1 cellular context compared by ENCODE assay signal in the genomic region with DNA sequence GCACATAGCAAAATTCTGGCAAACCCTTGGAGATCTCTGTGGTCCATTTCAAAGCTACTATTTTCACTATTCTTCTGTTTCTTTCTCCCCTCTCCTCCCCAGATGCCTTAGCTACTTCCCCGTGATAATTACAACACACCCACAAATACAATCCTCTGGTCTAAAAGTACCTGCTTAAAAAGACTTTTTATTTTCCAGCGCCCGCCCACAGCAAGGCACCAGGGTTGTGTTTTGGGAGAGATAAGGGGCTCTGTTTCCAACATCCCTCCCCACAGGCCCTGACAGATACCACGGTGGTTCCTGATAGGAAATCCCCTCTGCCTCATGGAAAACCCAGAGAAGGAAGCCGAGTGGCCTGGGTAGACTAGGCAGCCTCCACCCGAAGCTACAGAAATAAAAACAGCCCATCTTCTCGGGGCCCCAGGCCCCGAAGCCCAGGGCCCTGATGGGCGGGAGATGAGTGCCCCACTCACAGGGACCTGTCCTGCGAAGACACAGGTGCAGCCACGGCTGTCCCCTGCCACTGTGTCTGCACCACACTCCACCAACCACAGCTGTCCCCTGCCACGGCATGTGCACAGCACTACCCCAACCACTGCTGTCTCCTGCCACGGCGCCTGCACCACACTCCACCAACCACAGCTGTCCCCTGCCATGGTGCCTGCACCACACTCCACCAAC.
A peak's percentile ranks its signal among the peaks of the same experiment; 100 is the strongest.
TF ChIP-seq lines count a peak whose summit lies in the region.

No MANE protein-coding gene starts in this region.

TF ChIP-seq in K562, 482 proteins besides CTCF, POLR2A, EP300 and RAD21 (continued from another document and continues in another):
- TF ChIP-seq, protein P1, sequence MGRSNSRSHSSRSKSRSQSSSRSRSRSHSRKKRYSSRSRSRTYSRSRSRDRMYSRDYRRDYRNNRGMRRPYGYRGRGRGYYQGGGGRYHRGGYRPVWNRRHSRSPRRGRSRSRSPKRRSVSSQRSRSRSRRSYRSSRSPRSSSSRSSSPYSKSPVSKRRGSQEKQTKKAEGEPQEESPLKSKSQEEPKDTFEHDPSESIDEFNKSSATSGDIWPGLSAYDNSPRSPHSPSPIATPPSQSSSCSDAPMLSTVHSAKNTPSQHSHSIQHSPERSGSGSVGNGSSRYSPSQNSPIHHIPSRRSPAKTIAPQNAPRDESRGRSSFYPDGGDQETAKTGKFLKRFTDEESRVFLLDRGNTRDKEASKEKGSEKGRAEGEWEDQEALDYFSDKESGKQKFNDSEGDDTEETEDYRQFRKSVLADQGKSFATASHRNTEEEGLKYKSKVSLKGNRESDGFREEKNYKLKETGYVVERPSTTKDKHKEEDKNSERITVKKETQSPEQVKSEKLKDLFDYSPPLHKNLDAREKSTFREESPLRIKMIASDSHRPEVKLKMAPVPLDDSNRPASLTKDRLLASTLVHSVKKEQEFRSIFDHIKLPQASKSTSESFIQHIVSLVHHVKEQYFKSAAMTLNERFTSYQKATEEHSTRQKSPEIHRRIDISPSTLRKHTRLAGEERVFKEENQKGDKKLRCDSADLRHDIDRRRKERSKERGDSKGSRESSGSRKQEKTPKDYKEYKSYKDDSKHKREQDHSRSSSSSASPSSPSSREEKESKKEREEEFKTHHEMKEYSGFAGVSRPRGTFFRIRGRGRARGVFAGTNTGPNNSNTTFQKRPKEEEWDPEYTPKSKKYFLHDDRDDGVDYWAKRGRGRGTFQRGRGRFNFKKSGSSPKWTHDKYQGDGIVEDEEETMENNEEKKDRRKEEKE (IDR thresholded peaks at IDR 0.05; ENCODE audit: borderline replicate concordance in 1 of 2, control insufficient read depth in 1 of 2, low read depth in 2 of 2, low read length in 1 of 2) = no peak
- no peak for TF ChIP-seq NR2C1 (IDR thresholded peaks at IDR 0.05)
- no peak for TF ChIP-seq NR2C1 (tag; IDR thresholded peaks at IDR 0.05)
- peak; percentile 62 for TF ChIP-seq RBFOX2 (IDR thresholded peaks at IDR 0.05; ENCODE audit: low read depth, low read length)
- no peak; the same call in 1 of the 2 replicates for TF ChIP-seq EP400 (IDR thresholded peaks at IDR 0.05)
- peak; percentile 13; the same call in 1 of the 2 replicates for TF ChIP-seq FOXJ2 (tag; IDR thresholded peaks at IDR 0.05)
- TF ChIP-seq ZNF124 (CRISPR knock-in tag; IDR thresholded peaks at IDR 0.05) = no peak
- peak; percentile 50; the same call in 1 of the 2 replicates for TF ChIP-seq CXXC5 (CRISPR knock-in tag; IDR thresholded peaks at IDR 0.05)
- TF ChIP-seq NR2C2 (CRISPR knock-in tag; IDR thresholded peaks at IDR 0.05) = no peak
- TF ChIP-seq NR2C2 (tag; IDR thresholded peaks at IDR 0.05) = no peak
- TF ChIP-seq, protein P2, sequence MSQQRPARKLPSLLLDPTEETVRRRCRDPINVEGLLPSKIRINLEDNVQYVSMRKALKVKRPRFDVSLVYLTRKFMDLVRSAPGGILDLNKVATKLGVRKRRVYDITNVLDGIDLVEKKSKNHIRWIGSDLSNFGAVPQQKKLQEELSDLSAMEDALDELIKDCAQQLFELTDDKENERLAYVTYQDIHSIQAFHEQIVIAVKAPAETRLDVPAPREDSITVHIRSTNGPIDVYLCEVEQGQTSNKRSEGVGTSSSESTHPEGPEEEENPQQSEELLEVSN (IDR thresholded peaks at IDR 0.05; ENCODE audit: borderline replicate concordance in 1 of 2, extremely low read depth in 1 of 2, insufficient read depth in 1 of 2, insufficient read length in 1 of 2, low read depth in 1 of 2, low read length in 1 of 2, poor library complexity in 1 of 2, severe bottlenecking in 1 of 2) = peak; percentile 61 to 64
- TF ChIP-seq RBBP5 (IDR thresholded peaks at IDR 0.05; ENCODE audit: borderline replicate concordance, insufficient read depth, low read length, poor library complexity, severe bottlenecking) = peak; percentile 38
- TF ChIP-seq, protein P3, sequence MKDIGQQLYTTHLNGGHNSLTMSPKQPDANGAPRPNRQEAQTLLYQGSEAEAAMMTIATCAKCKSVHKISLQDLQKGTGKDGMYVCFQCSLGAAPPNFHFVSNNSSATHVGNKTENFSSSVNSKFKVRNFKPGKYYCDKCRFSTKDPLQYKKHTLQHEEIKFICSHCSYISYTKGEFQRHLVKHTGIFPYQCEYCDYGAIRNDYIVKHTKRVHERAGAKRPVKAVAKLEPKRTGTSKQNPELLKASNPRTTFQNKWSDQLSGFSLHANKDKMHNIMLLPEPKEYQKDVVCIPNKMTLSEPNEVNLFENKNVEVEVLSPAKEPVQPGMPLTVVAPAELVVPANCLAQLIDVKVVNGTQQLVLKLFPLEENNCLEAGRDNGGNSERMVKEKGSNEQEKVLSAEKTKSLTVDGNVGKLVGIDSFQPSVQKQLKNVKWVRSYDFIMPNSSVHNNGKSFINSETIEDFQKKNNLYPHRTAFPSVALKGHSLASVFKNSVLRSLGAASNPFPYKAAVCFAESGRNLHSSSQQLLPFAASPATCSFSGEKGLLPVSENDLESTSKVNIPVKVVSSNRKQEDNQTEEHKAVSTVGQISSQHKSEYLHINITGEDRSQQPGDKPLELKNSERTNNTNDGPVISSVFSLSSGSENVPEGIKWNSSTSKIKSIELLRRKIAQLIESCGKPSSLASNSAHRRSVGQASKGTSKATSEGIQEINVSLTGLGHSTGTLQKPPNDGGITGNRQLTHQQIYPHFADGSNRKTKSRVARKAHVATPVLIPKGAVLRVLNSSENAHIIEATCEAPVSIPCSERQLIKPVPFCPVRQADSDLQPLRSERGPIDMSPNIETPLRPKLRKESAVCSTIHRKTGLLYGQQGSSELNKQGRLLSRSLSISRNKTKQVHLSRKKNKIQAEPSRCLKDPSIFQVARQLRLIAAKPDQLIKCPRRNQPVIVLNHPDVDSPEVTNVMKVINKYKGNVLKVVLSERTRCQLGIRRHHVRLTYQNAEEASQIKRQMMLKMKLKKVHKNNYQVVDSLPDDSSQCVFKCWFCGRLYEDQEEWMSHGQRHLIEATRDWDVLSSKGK (CRISPR knock-in tag; IDR thresholded peaks at IDR 0.05) = no peak
- no peak; the same call in 1 of the 2 replicates for TF ChIP-seq GABPB1 (CRISPR knock-in tag; IDR thresholded peaks at IDR 0.05)
- no peak for TF ChIP-seq ZNF830 (CRISPR knock-in tag; IDR thresholded peaks at IDR 0.05)
- TF ChIP-seq, protein P4, sequence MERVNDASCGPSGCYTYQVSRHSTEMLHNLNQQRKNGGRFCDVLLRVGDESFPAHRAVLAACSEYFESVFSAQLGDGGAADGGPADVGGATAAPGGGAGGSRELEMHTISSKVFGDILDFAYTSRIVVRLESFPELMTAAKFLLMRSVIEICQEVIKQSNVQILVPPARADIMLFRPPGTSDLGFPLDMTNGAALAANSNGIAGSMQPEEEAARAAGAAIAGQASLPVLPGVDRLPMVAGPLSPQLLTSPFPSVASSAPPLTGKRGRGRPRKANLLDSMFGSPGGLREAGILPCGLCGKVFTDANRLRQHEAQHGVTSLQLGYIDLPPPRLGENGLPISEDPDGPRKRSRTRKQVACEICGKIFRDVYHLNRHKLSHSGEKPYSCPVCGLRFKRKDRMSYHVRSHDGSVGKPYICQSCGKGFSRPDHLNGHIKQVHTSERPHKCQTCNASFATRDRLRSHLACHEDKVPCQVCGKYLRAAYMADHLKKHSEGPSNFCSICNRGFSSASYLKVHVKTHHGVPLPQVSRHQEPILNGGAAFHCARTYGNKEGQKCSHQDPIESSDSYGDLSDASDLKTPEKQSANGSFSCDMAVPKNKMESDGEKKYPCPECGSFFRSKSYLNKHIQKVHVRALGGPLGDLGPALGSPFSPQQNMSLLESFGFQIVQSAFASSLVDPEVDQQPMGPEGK (CRISPR knock-in tag; IDR thresholded peaks at IDR 0.05; ENCODE audit: borderline replicate concordance) = no peak
- TF ChIP-seq SLC30A9 (CRISPR knock-in tag; IDR thresholded peaks at IDR 0.05) = no peak
- no peak for TF ChIP-seq NR2F6 (CRISPR knock-in tag; IDR thresholded peaks at IDR 0.05)
- TF ChIP-seq GATA2 (CRISPR knock-in tag; IDR thresholded peaks at IDR 0.05) = peak; percentile 74; the same call in 1 of the 2 replicates
- peak; percentile 86 for TF ChIP-seq EGR1 (conservative IDR thresholded peaks at IDR 0.05)
- peak in 1 of 2 experiments; percentile 81; a peak in 2 of 4 replicates for TF ChIP-seq ARNT (IDR thresholded peaks at IDR 0.05)
- TF ChIP-seq, protein P5, sequence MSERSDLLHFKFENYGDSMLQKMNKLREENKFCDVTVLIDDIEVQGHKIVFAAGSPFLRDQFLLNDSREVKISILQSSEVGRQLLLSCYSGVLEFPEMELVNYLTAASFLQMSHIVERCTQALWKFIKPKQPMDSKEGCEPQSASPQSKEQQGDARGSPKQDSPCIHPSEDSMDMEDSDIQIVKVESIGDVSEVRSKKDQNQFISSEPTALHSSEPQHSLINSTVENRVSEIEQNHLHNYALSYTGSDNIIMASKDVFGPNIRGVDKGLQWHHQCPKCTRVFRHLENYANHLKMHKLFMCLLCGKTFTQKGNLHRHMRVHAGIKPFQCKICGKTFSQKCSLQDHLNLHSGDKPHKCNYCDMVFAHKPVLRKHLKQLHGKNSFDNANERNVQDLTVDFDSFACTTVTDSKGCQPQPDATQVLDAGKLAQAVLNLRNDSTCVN (CRISPR knock-in tag; IDR thresholded peaks at IDR 0.05) = no peak
- TF ChIP-seq FOXM1 (IDR thresholded peaks at IDR 0.05; ENCODE audit: low read depth) = peak; percentile 78
- TF ChIP-seq FOXM1 (CRISPR knock-in tag; IDR thresholded peaks at IDR 0.05; ENCODE audit: low read depth) = no peak
- no peak for TF ChIP-seq CBX5 (IDR thresholded peaks at IDR 0.05; ENCODE audit: borderline replicate concordance, low read depth)
- TF ChIP-seq MBD2 (IDR thresholded peaks at IDR 0.05; ENCODE audit: borderline replicate concordance, low read depth) = peak; percentile 67
- TF ChIP-seq SMAD3 (CRISPR knock-in tag; conservative IDR thresholded peaks at IDR 0.05) = peak; percentile 9; the same call in 1 of the 2 replicates
- TF ChIP-seq MCM7 (IDR thresholded peaks at IDR 0.05) = no peak
- peak; percentile 93 for TF ChIP-seq TAL1 (IDR thresholded peaks at IDR 0.05)
- peak; percentile 3 for TF ChIP-seq KDM5B (IDR thresholded peaks at IDR 0.05; ENCODE audit: insufficient replicate concordance, low read depth, low read length)
- TF ChIP-seq MXI1 (IDR thresholded peaks at IDR 0.05; ENCODE audit: low read depth, low read length) = peak; percentile 54; the same call in 1 of the 2 replicates
- TF ChIP-seq, protein P6, sequence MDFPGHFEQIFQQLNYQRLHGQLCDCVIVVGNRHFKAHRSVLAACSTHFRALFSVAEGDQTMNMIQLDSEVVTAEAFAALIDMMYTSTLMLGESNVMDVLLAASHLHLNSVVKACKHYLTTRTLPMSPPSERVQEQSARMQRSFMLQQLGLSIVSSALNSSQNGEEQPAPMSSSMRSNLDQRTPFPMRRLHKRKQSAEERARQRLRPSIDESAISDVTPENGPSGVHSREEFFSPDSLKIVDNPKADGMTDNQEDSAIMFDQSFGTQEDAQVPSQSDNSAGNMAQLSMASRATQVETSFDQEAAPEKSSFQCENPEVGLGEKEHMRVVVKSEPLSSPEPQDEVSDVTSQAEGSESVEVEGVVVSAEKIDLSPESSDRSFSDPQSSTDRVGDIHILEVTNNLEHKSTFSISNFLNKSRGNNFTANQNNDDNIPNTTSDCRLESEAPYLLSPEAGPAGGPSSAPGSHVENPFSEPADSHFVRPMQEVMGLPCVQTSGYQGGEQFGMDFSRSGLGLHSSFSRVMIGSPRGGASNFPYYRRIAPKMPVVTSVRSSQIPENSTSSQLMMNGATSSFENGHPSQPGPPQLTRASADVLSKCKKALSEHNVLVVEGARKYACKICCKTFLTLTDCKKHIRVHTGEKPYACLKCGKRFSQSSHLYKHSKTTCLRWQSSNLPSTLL (IDR thresholded peaks at IDR 0.05) = no peak
- TF ChIP-seq NONO (IDR thresholded peaks at IDR 0.05; ENCODE audit: low read depth in 2 of 2, low read length in 1 of 2) = 0 out of 4 replicates have a peak, but pooled peaks of 1 of the 2 experiments have one; percentile 41
- peak; percentile 35 for TF ChIP-seq BRD9 (IDR thresholded peaks at IDR 0.05; ENCODE audit: low read depth, partially characterized antibody)
- peak; percentile 95 for TF ChIP-seq CBFA2T3 (IDR thresholded peaks at IDR 0.05)
- TF ChIP-seq, protein P7, sequence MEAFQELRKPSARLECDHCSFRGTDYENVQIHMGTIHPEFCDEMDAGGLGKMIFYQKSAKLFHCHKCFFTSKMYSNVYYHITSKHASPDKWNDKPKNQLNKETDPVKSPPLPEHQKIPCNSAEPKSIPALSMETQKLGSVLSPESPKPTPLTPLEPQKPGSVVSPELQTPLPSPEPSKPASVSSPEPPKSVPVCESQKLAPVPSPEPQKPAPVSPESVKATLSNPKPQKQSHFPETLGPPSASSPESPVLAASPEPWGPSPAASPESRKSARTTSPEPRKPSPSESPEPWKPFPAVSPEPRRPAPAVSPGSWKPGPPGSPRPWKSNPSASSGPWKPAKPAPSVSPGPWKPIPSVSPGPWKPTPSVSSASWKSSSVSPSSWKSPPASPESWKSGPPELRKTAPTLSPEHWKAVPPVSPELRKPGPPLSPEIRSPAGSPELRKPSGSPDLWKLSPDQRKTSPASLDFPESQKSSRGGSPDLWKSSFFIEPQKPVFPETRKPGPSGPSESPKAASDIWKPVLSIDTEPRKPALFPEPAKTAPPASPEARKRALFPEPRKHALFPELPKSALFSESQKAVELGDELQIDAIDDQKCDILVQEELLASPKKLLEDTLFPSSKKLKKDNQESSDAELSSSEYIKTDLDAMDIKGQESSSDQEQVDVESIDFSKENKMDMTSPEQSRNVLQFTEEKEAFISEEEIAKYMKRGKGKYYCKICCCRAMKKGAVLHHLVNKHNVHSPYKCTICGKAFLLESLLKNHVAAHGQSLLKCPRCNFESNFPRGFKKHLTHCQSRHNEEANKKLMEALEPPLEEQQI (IDR thresholded peaks at IDR 0.05) = no peak
- TF ChIP-seq HSF4 (CRISPR knock-in tag; IDR thresholded peaks at IDR 0.05; ENCODE audit: borderline replicate concordance) = peak; percentile 34
- TF ChIP-seq, protein P8, sequence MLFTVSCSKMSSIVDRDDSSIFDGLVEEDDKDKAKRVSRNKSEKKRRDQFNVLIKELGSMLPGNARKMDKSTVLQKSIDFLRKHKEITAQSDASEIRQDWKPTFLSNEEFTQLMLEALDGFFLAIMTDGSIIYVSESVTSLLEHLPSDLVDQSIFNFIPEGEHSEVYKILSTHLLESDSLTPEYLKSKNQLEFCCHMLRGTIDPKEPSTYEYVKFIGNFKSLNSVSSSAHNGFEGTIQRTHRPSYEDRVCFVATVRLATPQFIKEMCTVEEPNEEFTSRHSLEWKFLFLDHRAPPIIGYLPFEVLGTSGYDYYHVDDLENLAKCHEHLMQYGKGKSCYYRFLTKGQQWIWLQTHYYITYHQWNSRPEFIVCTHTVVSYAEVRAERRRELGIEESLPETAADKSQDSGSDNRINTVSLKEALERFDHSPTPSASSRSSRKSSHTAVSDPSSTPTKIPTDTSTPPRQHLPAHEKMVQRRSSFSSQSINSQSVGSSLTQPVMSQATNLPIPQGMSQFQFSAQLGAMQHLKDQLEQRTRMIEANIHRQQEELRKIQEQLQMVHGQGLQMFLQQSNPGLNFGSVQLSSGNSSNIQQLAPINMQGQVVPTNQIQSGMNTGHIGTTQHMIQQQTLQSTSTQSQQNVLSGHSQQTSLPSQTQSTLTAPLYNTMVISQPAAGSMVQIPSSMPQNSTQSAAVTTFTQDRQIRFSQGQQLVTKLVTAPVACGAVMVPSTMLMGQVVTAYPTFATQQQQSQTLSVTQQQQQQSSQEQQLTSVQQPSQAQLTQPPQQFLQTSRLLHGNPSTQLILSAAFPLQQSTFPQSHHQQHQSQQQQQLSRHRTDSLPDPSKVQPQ (CRISPR knock-in tag; IDR thresholded peaks at IDR 0.05; ENCODE audit: borderline replicate concordance) = no peak
- no peak for TF ChIP-seq FOXA1 (IDR thresholded peaks at IDR 0.05; ENCODE audit: borderline replicate concordance)
- no peak for TF ChIP-seq ZBTB1 (CRISPR knock-in tag; IDR thresholded peaks at IDR 0.05; ENCODE audit: borderline replicate concordance, low read depth)
- TF ChIP-seq SMAD4 (CRISPR knock-in tag; conservative IDR thresholded peaks at IDR 0.05) = peak; percentile 80
- no peak for TF ChIP-seq ZNF445 (CRISPR knock-in tag; IDR thresholded peaks at IDR 0.05; ENCODE audit: low read depth)
